ENCODE assay signal across 9 cellular contexts in the genomic region with DNA sequence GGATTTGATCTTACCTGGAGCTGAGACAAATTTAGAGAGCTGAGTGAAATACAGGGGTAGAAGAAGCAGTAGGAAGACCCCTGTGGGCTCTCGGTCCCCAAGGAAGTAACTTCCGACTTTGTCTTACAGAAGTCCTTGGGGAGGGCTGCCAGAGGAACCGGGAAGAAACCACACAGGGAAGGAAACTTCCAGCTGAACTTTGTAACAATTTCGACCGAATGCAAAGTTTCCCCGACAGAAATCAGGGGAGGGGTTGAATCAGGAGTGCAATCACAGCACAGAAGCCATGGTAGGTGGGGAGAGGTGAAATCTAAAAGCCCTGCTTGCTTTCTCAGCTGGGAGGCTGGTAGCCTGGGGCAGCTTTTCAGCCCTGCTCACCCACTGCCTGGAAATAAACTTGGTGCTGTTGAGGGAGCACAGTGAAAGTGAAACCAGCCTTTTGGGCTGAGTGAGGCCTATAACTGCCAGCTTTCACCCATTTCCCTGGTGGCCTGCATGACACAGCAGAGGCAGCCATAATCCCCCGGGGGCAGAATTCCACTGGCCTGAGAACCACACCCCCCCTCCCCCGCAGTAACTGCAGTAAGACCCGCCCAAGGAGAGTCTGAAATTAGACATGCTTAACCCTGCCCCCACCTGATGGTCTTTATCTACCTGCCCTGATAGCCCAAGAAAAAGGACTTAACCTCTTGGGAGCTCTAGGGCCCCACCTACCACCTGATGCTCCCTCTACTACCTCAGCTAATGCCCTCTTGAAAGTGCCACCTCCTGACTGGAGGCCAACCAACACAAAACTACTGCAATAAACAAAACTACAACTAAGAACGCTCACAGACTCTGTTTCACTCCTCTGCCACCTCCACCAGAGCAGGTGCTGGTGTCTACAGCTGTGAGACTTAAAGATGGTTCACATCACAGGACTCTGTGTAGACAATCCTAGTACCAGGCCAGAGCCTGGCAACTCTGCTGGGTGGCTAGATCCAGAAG.
DNase-seq lines count a peak whose midpoint lies in the region; ATAC-seq and TF ChIP-seq lines count a peak whose summit lies in the region.
"Had no signal": no experiment of that assay in that cellular context is flagged by ENCODE, and none has a peak within 500 bp of the region (broad histone marks: within the 10 kb centered on the region; RNA-seq: fewer than 3 reads in every experiment).

No MANE protein-coding gene starts in this region.

- no peak for TF ChIP-seq CTCF in epithelial cell of esophagus (IDR thresholded peaks at IDR 0.05; ENCODE audit: insufficient read depth, low read depth, low read length, missing control alignments)

- intact Hi-C loops in activated CD4-positive, alpha-beta T cell treated with anti-CD3 and anti-CD28 coated beads for 36 hours (cut with DNase I, micrococcal nuclease), result no loop called here
- intact Hi-C loops in activated T-helper 2 cell treated with anti-CD3 and anti-CD28 coated beads, Interferon-gamma antibody, Interleukin-2, Interleukin-4, amounts not matched to agents 10 μg/mL and 5 μg/mL and 100 μg/mL, durations not matched to agents 14 hours and 24 hours and 36 hours (cut with micrococcal nuclease), result no loop called here

- POLR2A ChIA-PET in activated CD4-positive, alpha-beta T cell treated with anti-CD3 and anti-CD28 coated beads for 36 hours (lab: Charles Lee), result no interaction called here

- DNase-seq in Daoy (ENCODE audit: low read depth) (peak; percentile 23), HT-29 (ENCODE audit: low spot score) (peak; percentile 42), epithelial cell of esophagus (ENCODE audit: low read depth) (peak; percentile 22), dermis blood vessel endothelial cell (no peak), RKO (ENCODE audit: low spot score) (no peak)
- DNase-seq in activated CD4-positive, alpha-beta T cell treated with anti-CD3 and anti-CD28 coated beads for 36 hours, result no peak
- no peak for DNase-seq in activated T-helper 2 cell treated with anti-CD3 and anti-CD28 coated beads, Interferon-gamma antibody, Interleukin-2, Interleukin-4, amounts not matched to agents 10 μg/mL and 5 μg/mL and 100 μg/mL, durations not matched to agents 14 hours and 24 hours and 36 hours (ENCODE audit: low spot score)
- DNase-seq: lower lobe of right lung had no signal

- no peak overlapping the region for H3K4me3 ChIP-seq in epithelial cell of esophagus (ENCODE audit: low read length)
- H3K4me3 ChIP-seq: lower lobe of right lung had no signal

- ATAC-seq in GM21576 (IDR thresholded peaks at IDR 0.05; ENCODE audit: unreplicated experiment), result peak; percentile 89
- no peak for ATAC-seq in activated CD4-positive, alpha-beta T cell treated with anti-CD3 and anti-CD28 coated beads for 36 hours

- H3K9me3 Mint-ChIP-seq in activated CD4-positive, alpha-beta T cell treated with anti-CD3 and anti-CD28 coated beads for 36 hours (ENCODE audit: low read depth), result no peaks in the 10 kb centered on the region
- H3K9me3 Mint-ChIP-seq in activated T-helper 2 cell treated with anti-CD3 and anti-CD28 coated beads, Interferon-gamma antibody, Interleukin-2, Interleukin-4, amounts not matched to agents 10 μg/mL and 5 μg/mL and 100 μg/mL, durations not matched to agents 14 hours and 24 hours and 36 hours, result no peaks in the 10 kb centered on the region

- H3K4me3 Mint-ChIP-seq in activated CD4-positive, alpha-beta T cell treated with anti-CD3 and anti-CD28 coated beads for 36 hours, result no peak overlapping the region
- H3K4me3 Mint-ChIP-seq in activated T-helper 2 cell treated with anti-CD3 and anti-CD28 coated beads, Interferon-gamma antibody, Interleukin-2, Interleukin-4, amounts not matched to agents 10 μg/mL and 5 μg/mL and 100 μg/mL, durations not matched to agents 14 hours and 24 hours and 36 hours (ENCODE audit: low read depth), result no peak overlapping the region

- H3K4me1 Mint-ChIP-seq in activated CD4-positive, alpha-beta T cell treated with anti-CD3 and anti-CD28 coated beads for 36 hours, result no peaks in the 10 kb centered on the region
- peaks cover 1% of the 10 kb centered on the region for H3K4me1 Mint-ChIP-seq in activated T-helper 2 cell treated with anti-CD3 and anti-CD28 coated beads, Interferon-gamma antibody, Interleukin-2, Interleukin-4, amounts not matched to agents 10 μg/mL and 5 μg/mL and 100 μg/mL, durations not matched to agents 14 hours and 24 hours and 36 hours (ENCODE audit: low read depth)

- H3K27ac Mint-ChIP-seq in activated CD4-positive, alpha-beta T cell treated with anti-CD3 and anti-CD28 coated beads for 36 hours, result no peak overlapping the region
- H3K27ac Mint-ChIP-seq in activated T-helper 2 cell treated with anti-CD3 and anti-CD28 coated beads, Interferon-gamma antibody, Interleukin-2, Interleukin-4, amounts not matched to agents 10 μg/mL and 5 μg/mL and 100 μg/mL, durations not matched to agents 14 hours and 24 hours and 36 hours, result no peak overlapping the region

- CTCF ChIA-PET in activated CD4-positive, alpha-beta T cell treated with anti-CD3 and anti-CD28 coated beads for 36 hours (lab: Charles Lee), result no interaction called here

- no peaks in the 10 kb centered on the region for H3K27me3 Mint-ChIP-seq in activated CD4-positive, alpha-beta T cell treated with anti-CD3 and anti-CD28 coated beads for 36 hours
- no peaks in the 10 kb centered on the region for H3K27me3 Mint-ChIP-seq in activated T-helper 2 cell treated with anti-CD3 and anti-CD28 coated beads, Interferon-gamma antibody, Interleukin-2, Interleukin-4, amounts not matched to agents 10 μg/mL and 5 μg/mL and 100 μg/mL, durations not matched to agents 14 hours and 24 hours and 36 hours (ENCODE audit: low read depth)

- H3K36me3 Mint-ChIP-seq in activated CD4-positive, alpha-beta T cell treated with anti-CD3 and anti-CD28 coated beads for 36 hours (ENCODE audit: low read depth), result no peaks in the 10 kb centered on the region
- no peaks in the 10 kb centered on the region for H3K36me3 Mint-ChIP-seq in activated T-helper 2 cell treated with anti-CD3 and anti-CD28 coated beads, Interferon-gamma antibody, Interleukin-2, Interleukin-4, amounts not matched to agents 10 μg/mL and 5 μg/mL and 100 μg/mL, durations not matched to agents 14 hours and 24 hours and 36 hours (ENCODE audit: low read depth)

Comparison
In these comparisons a context has a peak if more than half of its experiments do, and no peak if none do; other contexts are left out.
1. DNase-seq: peak in Daoy (single experiment), HT-29 (single experiment) and epithelial cell of esophagus (single experiment); none in dermis blood vessel endothelial cell (single experiment), RKO (single experiment), activated CD4-positive, alpha-beta T cell treated with anti-CD3 and anti-CD28 coated beads for 36 hours (single experiment) and activated T-helper 2 cell treated with anti-CD3 and anti-CD28 coated beads, Interferon-gamma antibody, Interleukin-2, Interleukin-4, amounts not matched to agents 10 μg/mL and 5 μg/mL and 100 μg/mL, durations not matched to agents 14 hours and 24 hours and 36 hours (single experiment).